In the genomic region with DNA sequence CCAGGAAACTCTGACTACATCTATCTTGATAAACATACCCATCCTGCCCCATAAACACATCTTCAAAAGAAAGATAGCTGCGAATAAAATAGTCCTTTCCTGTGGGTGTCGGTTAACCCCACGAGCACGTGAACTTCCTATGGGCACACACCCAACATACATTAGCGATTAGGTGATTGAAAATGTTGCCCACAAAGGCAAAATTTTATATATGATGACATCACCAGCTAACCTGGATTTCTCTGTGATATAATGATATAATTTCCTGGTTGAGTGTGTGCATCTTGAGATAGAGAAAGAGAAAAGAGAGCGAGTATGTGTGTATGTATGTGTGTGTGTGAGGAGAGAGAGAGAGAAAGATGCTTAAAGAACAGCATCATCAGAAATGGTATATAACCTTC, we compare ENCODE assay signal across 8 cellular contexts.
DNase-seq lines count a peak whose midpoint lies in the region; ATAC-seq lines count a peak whose summit lies in the region.

No MANE protein-coding gene starts in this region.

- intact Hi-C loops in posterior cingulate gyrus (cut with DNase I) = loop anchor here (5.0 to 10.0 kb wide), 4 partner anchors 67 to 180 kb away; no protein-coding TSS in a partner anchor

- peak; percentile 19 for ATAC-seq in GM21786 (IDR thresholded peaks at IDR 0.05; ENCODE audit: unreplicated experiment)

- peak; percentile 88 for DNase-seq in DMS53 (lab: John Stamatoyannopoulos, UW)
- peak; percentile 26 to 47 for DNase-seq in NCI-H526 (lab: John Stamatoyannopoulos, UW)
- DNase-seq in activated CD8-positive, alpha-beta memory T cell treated with anti-CD3 and anti-CD28 coated beads, Interleukin-2, amount 50 U/mL, for 4 hours = peak; percentile 45
- DNase-seq in glomerular visceral epithelial cell (ENCODE audit: extremely low spot score) = peak; percentile 86
- DNase-seq in stimulated activated CD8-positive, alpha-beta memory T cell treated with anti-CD3 and anti-CD28 coated beads, Interleukin-4, amount 100 ng/mL, for 24 hours (ENCODE audit: low read depth) = peak; percentile 30
- no peak for DNase-seq in foreskin melanocyte
- no peak for DNase-seq in posterior cingulate gyrus

Comparison
In these comparisons a context has a peak if more than half of its experiments do, and no peak if none do; other contexts are left out.
1. DNase-seq: peak in DMS53 (single experiment), NCI-H526 (2 of 2), activated CD8-positive, alpha-beta memory T cell treated with anti-CD3 and anti-CD28 coated beads, Interleukin-2, amount 50 U/mL, for 4 hours (single experiment), glomerular visceral epithelial cell (single experiment) and stimulated activated CD8-positive, alpha-beta memory T cell treated with anti-CD3 and anti-CD28 coated beads, Interleukin-4, amount 100 ng/mL, for 24 hours (single experiment); none in foreskin melanocyte (single experiment) and posterior cingulate gyrus (0 of 10).